In the genomic region with DNA sequence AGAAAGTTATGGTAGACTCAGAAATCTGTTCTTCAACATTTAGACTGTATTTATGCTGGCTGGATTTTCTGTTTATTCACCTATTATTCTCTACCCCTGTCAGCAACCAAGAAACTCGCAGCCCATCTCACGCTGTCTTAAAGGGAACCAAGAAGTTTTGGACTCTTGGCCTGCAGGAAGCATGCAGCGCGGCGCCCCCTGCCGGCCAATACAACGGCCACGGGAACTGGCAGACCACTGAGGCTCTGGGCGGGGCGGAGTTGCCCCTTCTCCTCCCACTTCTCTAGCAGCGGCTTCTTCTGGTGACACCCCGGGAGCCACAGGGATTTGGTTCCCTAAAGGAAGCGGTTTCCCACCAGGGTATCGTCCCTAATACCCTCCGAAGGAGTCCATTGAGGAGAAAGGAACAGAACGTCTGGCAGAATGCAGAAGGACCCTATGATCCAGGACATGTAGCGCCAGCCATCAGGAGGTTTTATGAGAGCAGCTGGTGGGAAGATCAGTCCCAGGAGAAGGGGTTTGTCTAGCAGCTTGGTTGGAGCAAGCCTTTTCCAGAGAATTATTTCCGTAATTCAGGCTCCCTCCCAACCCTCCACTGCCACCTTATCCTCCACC, we compare ENCODE assay signal across 8 cellular contexts. TPM values are rescaled to one million over a fixed set of nuclear protein-coding genes. Genes with fewer than 3 reads are reported as not detected.
DNase-seq lines count a peak whose midpoint lies in the region; ATAC-seq and TF ChIP-seq lines count a peak whose summit lies in the region.

No MANE protein-coding gene starts in this region.

- no peaks in the 10 kb centered on the region for H3K4me1 Mint-ChIP-seq in HFFc6 (ENCODE audit: low read depth)
- H3K4me1 Mint-ChIP-seq in activated T-cell treated with anti-CD3 and anti-CD28 coated beads, Interleukin-2, amount 50 U/mL, for 24 hours (ENCODE audit: low read depth) = no peaks in the 10 kb centered on the region

- CTCF ChIA-PET in BJ (lab: Yijun Ruan, JAX) = no interaction called here

- no peak overlapping the region for H3K27ac Mint-ChIP-seq in HFFc6
- no peak overlapping the region for H3K27ac Mint-ChIP-seq in activated T-cell treated with anti-CD3 and anti-CD28 coated beads, Interleukin-2, amount 50 U/mL, for 24 hours

- no peaks in the 10 kb centered on the region for H3K9me3 Mint-ChIP-seq in HFFc6
- no peaks in the 10 kb centered on the region for H3K9me3 Mint-ChIP-seq in activated T-cell treated with anti-CD3 and anti-CD28 coated beads, Interleukin-2, amount 50 U/mL, for 24 hours

- H3K4me3 Mint-ChIP-seq in HFFc6 = no peak overlapping the region
- H3K4me3 Mint-ChIP-seq in activated T-cell treated with anti-CD3 and anti-CD28 coated beads, Interleukin-2, amount 50 U/mL, for 24 hours = no peak overlapping the region

- ATAC-seq in HG02588 (IDR thresholded peaks at IDR 0.05; ENCODE audit: unreplicated experiment) (no peak), HG02981 (IDR thresholded peaks at IDR 0.05; ENCODE audit: unreplicated experiment) (no peak)

- H3K36me3 Mint-ChIP-seq in HFFc6 (ENCODE audit: low read depth) = no peaks in the 10 kb centered on the region
- no peaks in the 10 kb centered on the region for H3K36me3 Mint-ChIP-seq in activated T-cell treated with anti-CD3 and anti-CD28 coated beads, Interleukin-2, amount 50 U/mL, for 24 hours (ENCODE audit: low read depth)

- H3K27me3 ChIP-seq in BJ (ENCODE audit: control insufficient read depth, insufficient read depth, low read length) = 0 out of 2 replicates have a peak, but pooled peaks cover 2% of the 10 kb centered on the region

- H3K36me3 ChIP-seq in BJ (ENCODE audit: control insufficient read depth, insufficient read depth, low read length) = no peaks in the 10 kb centered on the region

- DNase-seq in BJ (ENCODE audit: low read depth) (no peak), HFFc6 (no peak), iPS DF 19.7 (ENCODE audit: low read depth, low spot score) (peak; percentile 15), NCI-H146 (lab: John Stamatoyannopoulos, UW) (no peak)
- DNase-seq in activated T-cell treated with anti-CD3 and anti-CD28 coated beads, Interleukin-2, amount 50 U/mL, for 24 hours = peak; percentile 38
- peak; percentile 3 for DNase-seq in stimulated activated CD8-positive, alpha-beta memory T cell treated with anti-CD3 and anti-CD28 coated beads, Interleukin-7, amount 100 ng/mL, for 24 hours (ENCODE audit: low read depth)

- H3K27me3 Mint-ChIP-seq in HFFc6 (ENCODE audit: insufficient read depth) = peaks cover 6% of the 10 kb centered on the region; the same call in 1 of the 2 replicates
- H3K27me3 Mint-ChIP-seq in activated T-cell treated with anti-CD3 and anti-CD28 coated beads, Interleukin-2, amount 50 U/mL, for 24 hours = peaks cover 15% of the 10 kb centered on the region

- TF ChIP-seq CTCF in BJ (IDR thresholded peaks at IDR 0.05; ENCODE audit: insufficient read depth, low read depth, low read length) (peak; percentile 52), HFFc6 (IDR thresholded peaks at IDR 0.05) (peak; percentile 77)

- no peak overlapping the region for H3K4me3 ChIP-seq in BJ (ENCODE audit: low read depth, low read length)

- POLR2A ChIA-PET in BJ (lab: Charles Lee) = no interaction called here

RNA-seq across cellular contexts. Expression of a gene that starts 21.0 kb away (rescaled TPM):
- not detected in 2 replicates for polyA plus RNA-seq in BJ (2011; rRNA removed)
- polyA minus RNA-seq in BJ (2011; rRNA and poly(A)+ RNA removed) = not detected in 2 replicates
- total RNA-seq in HFFc6 (2021; fragmentation: NEBNext Ultra II Directional; extraction: Animal tissue kit (Norgen Biotek cat#: 25700)) = not detected

RNA-seq across cellular contexts. Expression of a gene that starts 43.1 kb away (rescaled TPM):
- polyA plus RNA-seq in BJ (2011; rRNA removed) = not detected in 2 replicates
- polyA minus RNA-seq in BJ (2011; rRNA and poly(A)+ RNA removed) = not detected in 2 replicates
- total RNA-seq in HFFc6 (2021; fragmentation: NEBNext Ultra II Directional; extraction: Animal tissue kit (Norgen Biotek cat#: 25700)) = not detected

RNA-seq across cellular contexts. Expression of a gene that starts 55.5 kb away (rescaled TPM):
- polyA plus RNA-seq in BJ (2011; rRNA removed) = 49.8 and 56.2 TPM in 2 replicates
- 20.6 and 28.4 TPM in 2 replicates for polyA minus RNA-seq in BJ (2011; rRNA and poly(A)+ RNA removed)
- total RNA-seq in HFFc6 (2021; fragmentation: NEBNext Ultra II Directional; extraction: Animal tissue kit (Norgen Biotek cat#: 25700)) = 10 to 100 TPM; 29.3 to 34.0 (median 32.7) TPM

Comparison
In these comparisons a context has a peak if more than half of its experiments do, and no peak if none do; other contexts are left out.
1. DNase-seq: peak in activated T-cell treated with anti-CD3 and anti-CD28 coated beads, Interleukin-2, amount 50 U/mL, for 24 hours (single experiment), iPS DF 19.7 (single experiment) and stimulated activated CD8-positive, alpha-beta memory T cell treated with anti-CD3 and anti-CD28 coated beads, Interleukin-7, amount 100 ng/mL, for 24 hours (single experiment); none in BJ (single experiment), HFFc6 (single experiment) and NCI-H146 (single experiment).